Comparison of ENCODE assay signal across 29 cellular contexts in genomic region chr2:72010647-72011355, GRCh38.
A peak's percentile ranks its signal among the peaks of the same experiment; 100 is the strongest.
DNase-seq lines count a peak whose midpoint lies in the region; ATAC-seq, FAIRE-seq and TF ChIP-seq lines count a peak whose summit lies in the region.
"Had no signal": no experiment of that assay in that cellular context is flagged by ENCODE, and none has a peak within 500 bp of the region (broad histone marks: within the 10 kb centered on the region; RNA-seq: fewer than 3 reads in every experiment).

No MANE protein-coding gene starts in this region.

- H2AFZ ChIP-seq in HepG2 (ENCODE audit: low read length): no peak overlapping the region

- peaks cover 4% of the 10 kb centered on the region for H3K9me3 Mint-ChIP-seq in osteocyte (ENCODE audit: unreplicated experiment)
- no peaks in the 10 kb centered on the region for H3K9me3 Mint-ChIP-seq in natural killer cell treated with Interleukin-12 subunit alpha and Interleukin-12 subunit beta and Interleukin-15 and Interleukin-18, amount 100 ng/mL, for 72 hours
- H3K9me3 Mint-ChIP-seq in CD8-positive, alpha-beta memory T cell: peaks cover 0 to 2% (median 0%) of the 10 kb centered on the region in 5 donors
- H3K9me3 Mint-ChIP-seq: activated CD4-positive, alpha-beta memory T cell treated with anti-CD3 and anti-CD28 coated beads, Interleukin-2, amount 10 ng/mL, durations not matched to agents 7 days and 5 days; T-helper 1 cell treated with Interleukin-12 subunit alpha and Interleukin-12 subunit beta and Interleukin-4 antibody, amounts not matched to agents 30 μg/mL and 1 μg/mL, for 36 hours had no signal

- intact Hi-C loops in HepG2 (cut with micrococcal nuclease; ENCODE audit: unreplicated experiment): no loop called here
- intact Hi-C loops in right lobe of liver (cut with DNase I): no loop called here

- no peak overlapping the region for H3K27ac Mint-ChIP-seq in osteocyte (ENCODE audit: unreplicated experiment)
- no peak overlapping the region for H3K27ac Mint-ChIP-seq in natural killer cell treated with Interleukin-12 subunit alpha and Interleukin-12 subunit beta and Interleukin-15 and Interleukin-18, amount 100 ng/mL, for 72 hours
- H3K27ac Mint-ChIP-seq in CD8-positive, alpha-beta memory T cell: no peak overlapping the region
- H3K27ac Mint-ChIP-seq: activated CD4-positive, alpha-beta memory T cell treated with anti-CD3 and anti-CD28 coated beads, Interleukin-2, amount 10 ng/mL, durations not matched to agents 7 days and 5 days; activated naive CD8-positive, alpha-beta T cell; B cell; progenitor cell of endocrine pancreas; T-helper 1 cell treated with Interleukin-12 subunit alpha and Interleukin-12 subunit beta and Interleukin-4 antibody, amounts not matched to agents 30 μg/mL and 1 μg/mL, for 36 hours had no signal

- BruUV-seq in HepG2 (replicated peaks; lab: Mats Ljungman, UMichigan): no TSS peak

- no peaks in the 10 kb centered on the region for H3K36me3 Mint-ChIP-seq in osteocyte (ENCODE audit: unreplicated experiment)
- H3K36me3 Mint-ChIP-seq in natural killer cell treated with Interleukin-12 subunit alpha and Interleukin-12 subunit beta and Interleukin-15 and Interleukin-18, amount 100 ng/mL, for 72 hours: no peaks in the 10 kb centered on the region
- H3K36me3 Mint-ChIP-seq in CD8-positive, alpha-beta memory T cell: no peaks in the 10 kb centered on the region
- H3K36me3 Mint-ChIP-seq: activated naive CD8-positive, alpha-beta T cell had no signal

- 24% methylated on average over 13 of the region's 13 CpGs for WGBS in HepG2 (ENCODE audit: low lambda C conversion rate)
- WGBS in right lobe of liver (ENCODE audit: insufficient coverage, low coverage, low lambda C conversion rate, missing lambda C conversion rate): 49% methylated on average over 7 of the region's 13 CpGs
- WGBS in gastroesophageal sphincter (ENCODE audit: low coverage in 1 of 2), 2 donors: 53 to 55% methylated on average over 3 to 6 of the region's 13 CpGs

- no peak overlapping the region for H3K4me3 Mint-ChIP-seq in osteocyte (ENCODE audit: unreplicated experiment)
- no peak overlapping the region for H3K4me3 Mint-ChIP-seq in natural killer cell treated with Interleukin-12 subunit alpha and Interleukin-12 subunit beta and Interleukin-15 and Interleukin-18, amount 100 ng/mL, for 72 hours
- H3K4me3 Mint-ChIP-seq in CD8-positive, alpha-beta memory T cell: no peak overlapping the region
- H3K4me3 Mint-ChIP-seq: activated CD4-positive, alpha-beta memory T cell treated with anti-CD3 and anti-CD28 coated beads, Interleukin-2, amount 10 ng/mL, durations not matched to agents 7 days and 5 days; activated naive CD8-positive, alpha-beta T cell; B cell; T-helper 1 cell treated with Interleukin-12 subunit alpha and Interleukin-12 subunit beta and Interleukin-4 antibody, amounts not matched to agents 30 μg/mL and 1 μg/mL, for 36 hours had no signal

- TF ChIP-seq EP300 in HepG2 (IDR thresholded peaks at IDR 0.05; ENCODE audit: low read depth in 2 of 2, low read length in 2 of 2) (no peak), HepG2 (CRISPR knock-in tag; IDR thresholded peaks at IDR 0.05; ENCODE audit: borderline replicate concordance) (no peak), gastroesophageal sphincter (IDR thresholded peaks at IDR 0.05) (no peak)

- no peaks in the 10 kb centered on the region for H3K9me3 ChIP-seq in HepG2 (ENCODE audit: low read length)
- H3K9me3 ChIP-seq in right lobe of liver: no peaks in the 10 kb centered on the region
- no peaks in the 10 kb centered on the region for H3K9me3 ChIP-seq in gastroesophageal sphincter
- no peaks in the 10 kb centered on the region for H3K9me3 ChIP-seq in CD8-positive, alpha-beta memory T cell (ENCODE audit: low read length)
- H3K9me3 ChIP-seq: gastrocnemius medialis, thoracic aorta had no signal

- H3K27me3 Mint-ChIP-seq in osteocyte (ENCODE audit: unreplicated experiment): peaks cover 10% of the 10 kb centered on the region
- H3K27me3 Mint-ChIP-seq in natural killer cell treated with Interleukin-12 subunit alpha and Interleukin-12 subunit beta and Interleukin-15 and Interleukin-18, amount 100 ng/mL, for 72 hours: peaks cover 0 to 5% of the 10 kb centered on the region in 2 donors
- peaks cover 0 to 3% of the 10 kb centered on the region in 2 donors for H3K27me3 Mint-ChIP-seq in CD8-positive, alpha-beta memory T cell
- H3K27me3 Mint-ChIP-seq: activated CD4-positive, alpha-beta memory T cell treated with anti-CD3 and anti-CD28 coated beads, Interleukin-2, amount 10 ng/mL, durations not matched to agents 7 days and 5 days; B cell had no signal

- TF ChIP-seq RAD21 in HepG2 (CRISPR knock-in tag; IDR thresholded peaks at IDR 0.05): no peak

- H3K4me3 ChIP-seq in HepG2 (replicated peaks in 1 of 3; ENCODE audit: insufficient read depth in 1 of 3, low read depth in 2 of 3, low read length in 3 of 3) (no peak overlapping the region), right lobe of liver (no peak overlapping the region), gastroesophageal sphincter (no peak overlapping the region)
- no peak overlapping the region for H3K4me3 ChIP-seq in CD8-positive, alpha-beta memory T cell (ENCODE audit: low read length)
- H3K4me3 ChIP-seq: gastrocnemius medialis, thoracic aorta had no signal

- TF ChIP-seq POLR2A in HepG2 (IDR thresholded peaks at IDR 0.05; ENCODE audit: insufficient read depth in 1 of 2, low read depth in 2 of 2, low read length in 2 of 2) (no peak), right lobe of liver (IDR thresholded peaks at IDR 0.05) (no peak), gastroesophageal sphincter (IDR thresholded peaks at IDR 0.05) (no peak)

- no peak overlapping the region for H3K9ac ChIP-seq in HepG2 (ENCODE audit: insufficient read depth, low read depth, low read length)
- H3K9ac ChIP-seq: KMS-11 had no signal

- H3K4me1 Mint-ChIP-seq in osteocyte (ENCODE audit: unreplicated experiment): peaks cover 8% of the 10 kb centered on the region
- H3K4me1 Mint-ChIP-seq in natural killer cell treated with Interleukin-12 subunit alpha and Interleukin-12 subunit beta and Interleukin-15 and Interleukin-18, amount 100 ng/mL, for 72 hours (ENCODE audit: low read depth in 2 of 2): no peaks in the 10 kb centered on the region
- H3K4me1 Mint-ChIP-seq in CD8-positive, alpha-beta memory T cell: no peaks in the 10 kb centered on the region
- H3K4me1 Mint-ChIP-seq: activated CD4-positive, alpha-beta memory T cell treated with anti-CD3 and anti-CD28 coated beads, Interleukin-2, amount 10 ng/mL, durations not matched to agents 7 days and 5 days; B cell had no signal

- H3K36me3 ChIP-seq in HepG2 (replicated peaks in 1 of 2; ENCODE audit: control insufficient read depth in 1 of 2, insufficient read depth in 2 of 2, low read length in 2 of 2): no peaks in the 10 kb centered on the region
- H3K36me3 ChIP-seq in right lobe of liver: no peaks in the 10 kb centered on the region
- H3K36me3 ChIP-seq in gastroesophageal sphincter: no peaks in the 10 kb centered on the region
- no peaks in the 10 kb centered on the region for H3K36me3 ChIP-seq in CD8-positive, alpha-beta memory T cell (ENCODE audit: insufficient read depth, low read length)
- H3K36me3 ChIP-seq: gastrocnemius medialis, thoracic aorta had no signal

- no peaks in the 10 kb centered on the region for H3K79me2 ChIP-seq in HepG2 (ENCODE audit: insufficient read depth, low read length)

- FAIRE-seq in HepG2 (lab: Jason Lieb, UNC): no peak
- FAIRE-seq: GM19239, H54, TTC549 had no signal

- H3K4me1 ChIP-seq in HepG2 (ENCODE audit: insufficient read depth, low read length): no peaks in the 10 kb centered on the region
- no peaks in the 10 kb centered on the region for H3K4me1 ChIP-seq in right lobe of liver
- H3K4me1 ChIP-seq in gastroesophageal sphincter: no peaks in the 10 kb centered on the region
- H3K4me1 ChIP-seq in CD8-positive, alpha-beta memory T cell (ENCODE audit: insufficient read depth, low read length): no peaks in the 10 kb centered on the region
- H3K4me1 ChIP-seq: gastrocnemius medialis had no signal

- POLR2A ChIA-PET in HepG2 (lab: Yijun Ruan, JAX): no interaction called here
- POLR2A ChIA-PET in CD8-positive, alpha-beta memory T cell (lab: Charles Lee): no interaction called here

- H4K20me1 ChIP-seq in HepG2 (ENCODE audit: insufficient read depth, low read length): no peaks in the 10 kb centered on the region

- CTCF ChIA-PET in HepG2 (lab: Yijun Ruan, JAX; ENCODE audit: low intra/inter-chr PET ratio, low total read pairs): no interaction called here
- CTCF ChIA-PET in CD8-positive, alpha-beta memory T cell (lab: Charles Lee): no interaction called here

- no peak for ATAC-seq in HepG2
- no peak for ATAC-seq in right lobe of liver
- peak; percentile 13 for ATAC-seq in gastroesophageal sphincter
- ATAC-seq in natural killer cell treated with Interleukin-12 subunit alpha and Interleukin-12 subunit beta and Interleukin-15 and Interleukin-18, amount 100 ng/mL, for 72 hours: no peak
- no peak for ATAC-seq in HG02588 (IDR thresholded peaks at IDR 0.05; ENCODE audit: unreplicated experiment)
- ATAC-seq: activated CD4-positive, CD25-positive, alpha-beta regulatory T cell treated with anti-CD3 and anti-CD28 coated beads, Interleukin-2, amount 50 U/mL, for 24 hours; gastrocnemius medialis; left ventricle myocardium superior; stimulated activated naive CD8-positive, alpha-beta T cell treated with anti-CD3 and anti-CD28 coated beads, Interleukin-15, Interleukin-2, amounts not matched to agents 100 U/mL and 50 U/mL, for 24 hours had no signal

- no peak overlapping the region for H3K27ac ChIP-seq in HepG2 (ENCODE audit: extremely low read length, insufficient read depth, low read length)
- H3K27ac ChIP-seq in right lobe of liver: no peak overlapping the region
- no peak overlapping the region for H3K27ac ChIP-seq in gastroesophageal sphincter
- no peak overlapping the region for H3K27ac ChIP-seq in CD8-positive, alpha-beta memory T cell (ENCODE audit: low read depth, low read length)
- H3K27ac ChIP-seq: gastrocnemius medialis, KMS-11, thoracic aorta had no signal

- H3K27me3 ChIP-seq in HepG2 (ENCODE audit: control insufficient read depth in 1 of 2, insufficient read depth in 2 of 2, low read length in 2 of 2): peaks cover 8 to 50% of the 10 kb centered on the region in 2 experiments
- no peaks in the 10 kb centered on the region for H3K27me3 ChIP-seq in right lobe of liver
- peaks cover 18% of the 10 kb centered on the region for H3K27me3 ChIP-seq in gastroesophageal sphincter
- H3K27me3 ChIP-seq in CD8-positive, alpha-beta memory T cell (ENCODE audit: insufficient read depth, low read length, poor library complexity, severe bottlenecking): no peaks in the 10 kb centered on the region
- H3K27me3 ChIP-seq: gastrocnemius medialis had no signal

- H3K4me2 ChIP-seq in HepG2 (ENCODE audit: low read depth, low read length): no peak overlapping the region
- H3K4me2 ChIP-seq: KMS-11 had no signal

- TF ChIP-seq CTCF in HepG2 (CRISPR knock-in tag; IDR thresholded peaks at IDR 0.05) (no peak), right lobe of liver (IDR thresholded peaks at IDR 0.05) (no peak), gastroesophageal sphincter (IDR thresholded peaks at IDR 0.05) (no peak), osteocyte (IDR thresholded peaks at IDR 0.05) (no peak)

- no peak for DNase-seq in HepG2 (ENCODE audit: low spot score)
- DNase-seq in right lobe of liver: no peak
- DNase-seq in osteocyte (ENCODE audit: extremely low spot score, unreplicated experiment): peak; percentile 82
- no peak for DNase-seq in natural killer cell treated with Interleukin-12 subunit alpha and Interleukin-12 subunit beta and Interleukin-15 and Interleukin-18, amount 100 ng/mL, for 72 hours (ENCODE audit: low spot score)
- no peak for DNase-seq in CD8-positive, alpha-beta memory T cell
- DNase-seq: activated CD4-positive, alpha-beta memory T cell treated with anti-CD3 and anti-CD28 coated beads, Interleukin-2, amount 10 ng/mL, durations not matched to agents 7 days and 5 days; activated effector memory CD4-positive, alpha-beta T cell treated with Interleukin-2 at 50 U/mL for 16 hours; anterior cingulate cortex; cortex of kidney; gastrocnemius medialis; hypothalamus; left ventricle myocardium superior; NCI-H1417 treated with DMSO at 0.1 percent for 48 hours; NCI-H2107; NCI-H774; RPMI8226; stimulated activated naive CD8-positive, alpha-beta T cell treated with anti-CD3 and anti-CD28 coated beads, Interleukin-15, Interleukin-2, amounts not matched to agents 100 U/mL and 50 U/mL, for 24 hours had no signal

- in situ Hi-C loops in HepG2 (cut with HindIII; ENCODE audit: extremely low pct_ligation_motif_present, low pct_unique_long_range_greater_than_20kb): no loop called here
